ENCODE assay signal across 16 cellular contexts in the genomic region with DNA sequence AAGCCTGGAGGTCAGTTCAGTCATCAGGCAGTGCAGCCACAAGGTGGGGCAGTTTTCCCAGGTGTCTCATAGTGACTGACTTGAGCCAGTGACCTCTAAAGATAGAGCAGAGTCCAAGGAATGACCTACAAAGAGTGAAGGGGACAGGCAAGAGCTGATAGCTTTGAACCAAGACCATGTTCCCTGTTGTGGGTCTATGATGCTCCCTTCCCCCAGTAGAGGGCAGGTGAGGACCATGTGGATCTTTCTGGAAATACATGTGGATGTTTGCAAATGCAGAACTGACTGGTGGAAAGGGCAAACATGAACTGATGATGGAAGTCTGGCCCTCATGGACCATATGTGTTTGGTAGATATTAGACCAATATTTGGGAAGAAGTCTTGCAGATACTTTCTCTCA. TPM values are rescaled to one million over a fixed set of nuclear protein-coding genes. Genes with fewer than 3 reads are reported as not detected.
DNase-seq lines count a peak whose midpoint lies in the region; ATAC-seq, FAIRE-seq and TF ChIP-seq lines count a peak whose summit lies in the region.
"Not testable (repeated sequence)": the region's sequence is repeated elsewhere in the genome, so short reads cannot be mapped to it uniquely, and the experiment has no call there.
"Had no signal": no experiment of that assay in that cellular context is flagged by ENCODE, and none has a peak within 500 bp of the region (broad histone marks: within the 10 kb centered on the region; RNA-seq: fewer than 3 reads in every experiment).

No MANE protein-coding gene starts in this region.

- not testable (repeated sequence) for H3K27me3 ChIP-seq in IMR-90 (ENCODE audit: control insufficient read depth, insufficient read depth, low read length); Panc1 (ENCODE audit: control insufficient read depth, insufficient read depth, low read length)

- TF ChIP-seq EP300 in A549 (IDR thresholded peaks at IDR 0.05), result not testable (repeated sequence)

- dilution Hi-C loops in IMR-90 (cut with HindIII; ENCODE audit: low sequenced_read_pairs, unreplicated experiment), result not testable (repeated sequence)

- not testable (repeated sequence) for H3K9me3 Mint-ChIP-seq in activated CD4-positive, alpha-beta T cell treated with anti-CD3 and anti-CD28 coated beads for 36 hours (ENCODE audit: low read depth)

- H3K4ac ChIP-seq in IMR-90 (ENCODE audit: low read depth, low read length), result peak overlapping the region; percentile 19; the same call in 1 of the 2 replicates

- not testable (repeated sequence) for H3K23ac ChIP-seq in IMR-90 (ENCODE audit: low read depth, low read length)

- H3K4me1 ChIP-seq in A549, result peaks cover 14% of the 10 kb centered on the region
- not testable (repeated sequence) for H3K4me1 ChIP-seq in IMR-90 (ENCODE audit: control insufficient read depth, insufficient read depth, low read length); Panc1 (ENCODE audit: control insufficient read depth, insufficient read depth, low read length)

- not testable (repeated sequence) for BruUV-seq in IMR-90 (replicated peaks; lab: Mats Ljungman, UMichigan); Panc1 (replicated peaks; lab: Mats Ljungman, UMichigan)

- H4K20me1 ChIP-seq in IMR-90 (ENCODE audit: insufficient read depth, low read length), result not testable (repeated sequence)

- not testable (repeated sequence) for H2BK5ac ChIP-seq in IMR-90 (ENCODE audit: low read depth, low read length, poor library complexity, severe bottlenecking)

- H3K36me3 ChIP-seq in IMR-90 (ENCODE audit: control insufficient read depth, insufficient read depth, low read length); Panc1 (ENCODE audit: control insufficient read depth, insufficient read depth, low read length): not testable (repeated sequence)

- not testable (repeated sequence) for H4K5ac ChIP-seq in IMR-90 (ENCODE audit: low read depth, low read length)

- H3K79me1 ChIP-seq in IMR-90 (ENCODE audit: low read depth in 1 of 2, low read length in 2 of 2), result not testable (repeated sequence)

- ATAC-seq in A549; IMR-90 (ENCODE audit: low read depth); Panc1; activated CD4-positive, alpha-beta T cell treated with anti-CD3 and anti-CD28 coated beads for 36 hours: not testable (repeated sequence)

- H3K27ac ChIP-seq in A549; IMR-90 (ENCODE audit: insufficient read depth, low read length); Panc1 (ENCODE audit: low read length): not testable (repeated sequence)

- not testable (repeated sequence) for H3K9ac ChIP-seq in IMR-90 (ENCODE audit: low read depth, low read length)

- not testable (repeated sequence) for H3K4me2 ChIP-seq in A549; IMR-90 (ENCODE audit: low read depth, low read length)

- not testable (repeated sequence) for H3K9me3 ChIP-seq in A549; IMR-90 (ENCODE audit: control insufficient read depth, insufficient read depth, low read length); Panc1 (ENCODE audit: control insufficient read depth, insufficient read depth, low read depth, low read length)

- not testable (repeated sequence) for H3K27me3 Mint-ChIP-seq in activated CD4-positive, alpha-beta T cell treated with anti-CD3 and anti-CD28 coated beads for 36 hours

- H2AK9ac ChIP-seq in IMR-90 (replicated peaks; ENCODE audit: low read depth, low read length, poor library complexity), result not testable (repeated sequence)

- H3K9me1 ChIP-seq in IMR-90 (ENCODE audit: insufficient read depth, low read length), result not testable (repeated sequence)

- H3K56ac ChIP-seq in IMR-90 (ENCODE audit: extremely low read depth, insufficient read depth, low read length), result not testable (repeated sequence)

- not testable (repeated sequence) for H3K4me1 Mint-ChIP-seq in activated CD4-positive, alpha-beta T cell treated with anti-CD3 and anti-CD28 coated beads for 36 hours

- intact Hi-C loops in IMR-90 (cut with micrococcal nuclease); Panc1 (cut with micrococcal nuclease; ENCODE audit: unreplicated experiment); activated CD4-positive, alpha-beta T cell treated with anti-CD3 and anti-CD28 coated beads for 36 hours (cut with DNase I, micrococcal nuclease): not testable (repeated sequence)

- not testable (repeated sequence) for H2BK20ac ChIP-seq in IMR-90 (ENCODE audit: low read depth, low read length)

- not testable (repeated sequence) for H3K4me3 Mint-ChIP-seq in activated CD4-positive, alpha-beta T cell treated with anti-CD3 and anti-CD28 coated beads for 36 hours

- TF ChIP-seq RAD21 in A549 (conservative IDR thresholded peaks at IDR 0.05 in 1 of 2, IDR thresholded peaks at IDR 0.05 in 1 of 2), result peak; percentile 49 to 51
- not testable (repeated sequence) for TF ChIP-seq RAD21 in IMR-90 (IDR thresholded peaks at IDR 0.05; ENCODE audit: low read length)

- peak overlapping the region; percentile 21; the same call in 1 of the 2 replicates for H4K91ac ChIP-seq in IMR-90 (ENCODE audit: insufficient read depth, low read depth, low read length)

- H2AK5ac ChIP-seq in IMR-90 (ENCODE audit: low read depth, low read length), result not testable (repeated sequence)

- H4K8ac ChIP-seq in IMR-90 (ENCODE audit: low read depth in 2 of 2, low read length in 2 of 2), result not testable (repeated sequence)

- H2BK120ac ChIP-seq in IMR-90 (ENCODE audit: low read depth, low read length), result 0 out of 2 replicates have a peak overlapping the region, but pooled peaks have one; percentile 19

- H3K36me3 Mint-ChIP-seq in activated CD4-positive, alpha-beta T cell treated with anti-CD3 and anti-CD28 coated beads for 36 hours (ENCODE audit: low read depth), result not testable (repeated sequence)

- POLR2A ChIA-PET in A549 (lab: Yijun Ruan, JAX); IMR-90 (lab: Charles Lee; ENCODE audit: unreplicated experiment); Panc1 (lab: Charles Lee); activated CD4-positive, alpha-beta T cell treated with anti-CD3 and anti-CD28 coated beads for 36 hours (lab: Charles Lee): not testable (repeated sequence)

- in situ Hi-C loops in IMR-90 (cut with MboI; ENCODE audit: low sequenced_read_pairs); Panc1 (cut with HindIII; ENCODE audit: low pct_unique_long_range_greater_than_20kb, low sequenced_read_pairs): not testable (repeated sequence)

- not testable (repeated sequence) for H3K18ac ChIP-seq in IMR-90 (ENCODE audit: low read depth, low read length)

- CTCF ChIA-PET in A549 (lab: Yijun Ruan, JAX), result interaction anchor here (0.5 kb wide), 1 partner anchor 63 kb away, joined by 3 read pairs; no protein-coding TSS in a partner anchor
- CTCF ChIA-PET in IMR-90 (lab: Yijun Ruan, JAX); Panc1 (lab: Charles Lee); activated CD4-positive, alpha-beta T cell treated with anti-CD3 and anti-CD28 coated beads for 36 hours (lab: Charles Lee): not testable (repeated sequence)

- not testable (repeated sequence) for H3K4me3 ChIP-seq in A549; IMR-90 (ENCODE audit: insufficient read depth, low read depth, low read length); Panc1 (ENCODE audit: low read depth in 2 of 2, low read length in 2 of 2); foreskin fibroblast (ENCODE audit: low read depth in 1 of 2, low read length in 2 of 2)

- not testable (repeated sequence) for TF ChIP-seq POLR2A in A549 (IDR thresholded peaks at IDR 0.05; ENCODE audit: low read length); IMR-90 (IDR thresholded peaks at IDR 0.05; ENCODE audit: low read depth, low read length)

- TF ChIP-seq CTCF in A549 (IDR thresholded peaks at IDR 0.05), result peak; percentile 40
- TF ChIP-seq CTCF in IMR-90 (conservative IDR thresholded peaks at IDR 0.05; ENCODE audit: low read depth, low read length), result 0 out of 2 replicates have a peak, but pooled peaks have one; percentile 1
- TF ChIP-seq CTCF in Panc1 (IDR thresholded peaks at IDR 0.05), result peak; percentile 38
- peak; percentile 2 for TF ChIP-seq CTCF in foreskin fibroblast (IDR thresholded peaks at IDR 0.05; ENCODE audit: low read depth, low read length)

- FAIRE-seq in A549 (lab: Jason Lieb, UNC), result not testable (repeated sequence)

- not testable (repeated sequence) for H2AFZ ChIP-seq in IMR-90 (replicated peaks; ENCODE audit: low read length, poor library complexity)

- H3K14ac ChIP-seq in IMR-90 (replicated peaks; ENCODE audit: low read depth, low read length), result not testable (repeated sequence)

- DNase-seq in A549 (ENCODE audit: low read depth in 1 of 2, low spot score in 1 of 2) (peak in 1 of 2 experiments; percentile 35), EH (ENCODE audit: low read depth) (peak; percentile 30), cerebellar cortex (ENCODE audit: low spot score) (peak; percentile 53), foreskin fibroblast (peak; percentile 16 to 47), non-pigmented ciliary epithelial cell (ENCODE audit: low read depth) (peak; percentile 3)
- not testable (repeated sequence) for DNase-seq in IMR-90; Panc1 (ENCODE audit: low read depth, low spot score)
- peak; percentile 6 for DNase-seq in activated CD4-positive, alpha-beta T cell treated with anti-CD3 and anti-CD28 coated beads for 36 hours

- H2BK15ac ChIP-seq in IMR-90 (ENCODE audit: low read depth, low read length), result not testable (repeated sequence)

- H3K27ac Mint-ChIP-seq in activated CD4-positive, alpha-beta T cell treated with anti-CD3 and anti-CD28 coated beads for 36 hours, result not testable (repeated sequence)

TF ChIP-seq in A549, 52 proteins besides CTCF, POLR2A, EP300 and RAD21:
- peak; percentile 33; the same call in 2 of the 3 replicates for TF ChIP-seq SMC3 (IDR thresholded peaks at IDR 0.05)

RNA-seq across cellular contexts. Expression of a gene that starts 6.7 kb away (rescaled TPM):
- not detected in 2 replicates for polyA plus RNA-seq in A549 (2011; rRNA removed)
- 0.04 TPM in 1 of 2 replicates, not detected in the other for polyA plus RNA-seq in A549 (2012; cell fraction: cytosol; rRNA removed)
- 0.02 TPM in 1 of 2 replicates, not detected in the other for polyA plus RNA-seq in A549 (2012; cell fraction: nucleus; rRNA removed)
- polyA plus RNA-seq in A549 (2017; fragmentation: RNase III; extraction: RNeasy Plus Mini Kit Qiagen cat#74134 plus additional on column Dnase treatment), result not detected in 3 replicates
- polyA minus RNA-seq in A549 (2011; rRNA and poly(A)+ RNA removed), result 0.29 TPM in 1 of 2 replicates, not detected in the other
- 0.18 and 0.28 TPM in 2 replicates for total RNA-seq in IMR-90 (2012; rRNA removed)
- polyA plus RNA-seq in IMR-90 (2012; rRNA removed), result 0.07 and 0.23 TPM in 2 replicates
- polyA plus RNA-seq in IMR-90 (2012; cell fraction: cytosol; rRNA removed), result 0.13 and 0.14 TPM in 2 replicates
- 0.11 TPM in 1 of 2 replicates, not detected in the other for polyA plus RNA-seq in IMR-90 (2012; cell fraction: nucleus; rRNA removed; ENCODE audit: low replicate concordance)
- not detected for total RNA-seq in Panc1 (2021; ENCODE audit: unreplicated experiment)
- polyA plus RNA-seq in Panc1 (2012; ENCODE audit: insufficient read length), result not detected
- not detected for total RNA-seq in activated CD4-positive, alpha-beta T cell treated with anti-CD3 and anti-CD28 coated beads for 36 hours
- total RNA-seq: activated CD8-positive, alpha-beta memory T cell treated with anti-CD3 and anti-CD28 coated beads, Interleukin-2, amount 10 ng/mL, durations not matched to agents 7 days and 5 days; lower leg skin; natural killer cell; omental fat pad; T-helper 2 cell treated with Interferon-gamma antibody and Interleukin-4, amounts not matched to agents 100 ng/mL and 5 ng/mL, for 36 hours; testis; urinary bladder had no signal
- polyA plus RNA-seq: esophagus, urinary bladder had no signal
